ENCODE assay signal across 8 cellular contexts in genomic region chr4:77819836-77820679, GRCh38. TPM values are rescaled to one million over a fixed set of nuclear protein-coding genes. Genes with fewer than 3 reads are reported as not detected.
DNase-seq lines count a peak whose midpoint lies in the region; ATAC-seq and TF ChIP-seq lines count a peak whose summit lies in the region.

No MANE protein-coding gene starts in this region.

- no peaks in the 10 kb centered on the region for H3K36me3 ChIP-seq in lung (ENCODE audit: control insufficient read depth in 2 of 2, insufficient read depth in 2 of 2, low read length in 2 of 2)

- intact Hi-C loops in CD4-positive, alpha-beta T cell (cut with DNase I, micrococcal nuclease): loop anchor here (1.0 to 5.0 kb wide), 6 partner anchors 17 to 83 kb away; partner anchors contain the start of gene MRPL1 (in 2 of the 2)
- intact Hi-C loops in activated CD4-positive, alpha-beta memory T cell treated with anti-CD3 and anti-CD28 coated beads for 36 hours (cut with micrococcal nuclease): loop anchor here (1.0 to 10.0 kb wide), 6 partner anchors 42 to 745 kb away; partner anchors contain the start of genes CCNI and MRPL1
- intact Hi-C loops in dorsolateral prefrontal cortex (cut with DNase I): loop anchor here (1.0 kb wide), 1 partner anchor 42 kb away; the partner anchor contains the start of gene MRPL1 (in 2 of the 2)

- no peaks in the 10 kb centered on the region for H3K9me3 Mint-ChIP-seq in CD4-positive, alpha-beta T cell
- H3K9me3 Mint-ChIP-seq in activated CD4-positive, alpha-beta memory T cell treated with anti-CD3 and anti-CD28 coated beads for 36 hours: no peaks in the 10 kb centered on the region

- peak overlapping the region; percentile 54 to 99 (median 90) for H3K4me3 ChIP-seq in dorsolateral prefrontal cortex
- H3K4me3 ChIP-seq in lung: peak overlapping the region; percentile 95

- H3K27ac Mint-ChIP-seq in CD4-positive, alpha-beta T cell: peak overlapping the region; percentile 96
- peak overlapping the region; percentile 94 for H3K27ac Mint-ChIP-seq in activated CD4-positive, alpha-beta memory T cell treated with anti-CD3 and anti-CD28 coated beads for 36 hours

- H3K27me3 ChIP-seq in CD4-positive, alpha-beta T cell (ENCODE audit: control insufficient read depth, insufficient read depth, low read length): no peaks in the 10 kb centered on the region
- H3K27me3 ChIP-seq in dorsolateral prefrontal cortex (no peaks in the 10 kb centered on the region), lung (ENCODE audit: control insufficient read depth, insufficient read depth) (no peaks in the 10 kb centered on the region)

- H3K27ac ChIP-seq in CD4-positive, alpha-beta T cell (ENCODE audit: low read depth, low read length): peak overlapping the region; percentile 98
- peak overlapping the region; percentile 76 to 100 (median 99) for H3K27ac ChIP-seq in dorsolateral prefrontal cortex
- H3K27ac ChIP-seq in lung (ENCODE audit: low read depth in 1 of 2, low read length in 1 of 2): peak overlapping the region; percentile 95

- H3K9me3 ChIP-seq in CD4-positive, alpha-beta T cell (ENCODE audit: control insufficient read depth, low read length): no peaks in the 10 kb centered on the region
- no peaks in the 10 kb centered on the region for H3K9me3 ChIP-seq in lung (ENCODE audit: control insufficient read depth in 2 of 2, insufficient read depth in 1 of 2, low read length in 1 of 2)

- CTCF ChIA-PET in CD4-positive, alpha-beta T cell (lab: Charles Lee): interaction anchor here (1.4 to 2.9 kb wide), 4 partner anchors 33 to 42 kb away, joined by 7 to 28 read pairs (median 10); partner anchors contain the start of gene MRPL1
- CTCF ChIA-PET in activated CD4-positive, alpha-beta memory T cell treated with anti-CD3 and anti-CD28 coated beads for 36 hours (lab: Charles Lee): interaction anchor here (0.6 to 5.7 kb wide), 2 partner anchors 39 to 42 kb away, joined by 3 to 54 read pairs; partner anchors contain the start of gene MRPL1

- H3K27me3 Mint-ChIP-seq in CD4-positive, alpha-beta T cell: peaks cover 4% of the 10 kb centered on the region
- H3K27me3 Mint-ChIP-seq in activated CD4-positive, alpha-beta memory T cell treated with anti-CD3 and anti-CD28 coated beads for 36 hours: peaks cover 2% of the 10 kb centered on the region

- peaks cover 1 to 14% of the 10 kb centered on the region in 2 donors for H3K4me1 ChIP-seq in lung (ENCODE audit: control insufficient read depth in 2 of 2, insufficient read depth in 2 of 2, low read length in 2 of 2)

- H3K36me3 Mint-ChIP-seq in CD4-positive, alpha-beta T cell (ENCODE audit: low read depth): peaks cover 43% of the 10 kb centered on the region
- H3K36me3 Mint-ChIP-seq in activated CD4-positive, alpha-beta memory T cell treated with anti-CD3 and anti-CD28 coated beads for 36 hours: peaks cover 15% of the 10 kb centered on the region

- WGBS in lung, 2 donors: 0 to 1% methylated on average over 70 to 82 of the region's 82 CpGs

- TF ChIP-seq CTCF in CD4-positive, alpha-beta T cell (IDR thresholded peaks at IDR 0.05): no peak
- TF ChIP-seq CTCF in dorsolateral prefrontal cortex (IDR thresholded peaks at IDR 0.05 in 54 of 56, conservative IDR thresholded peaks at IDR 0.05 in 2 of 56; ENCODE audit: low read depth in 1 of 56, partially characterized antibody in 56 of 56) (peak in 21 of 56 donors; percentile 4 to 57 (median 20)), lung (IDR thresholded peaks at IDR 0.05; ENCODE audit: control extremely low read depth, extremely low read depth) (no peak)

- ATAC-seq in CD4-positive, alpha-beta T cell (ENCODE audit: poor library complexity): peak; percentile 73
- ATAC-seq in GM19372 (IDR thresholded peaks at IDR 0.05; ENCODE audit: low read depth, unreplicated experiment): peak; percentile 67
- peak; percentile 74 for ATAC-seq in HG03521 (IDR thresholded peaks at IDR 0.05; ENCODE audit: unreplicated experiment)
- peak; percentile 93 for ATAC-seq in lung (ENCODE audit: insufficient read depth, low FRiP score)

- peak overlapping the region; percentile 97 for H3K4me3 Mint-ChIP-seq in CD4-positive, alpha-beta T cell
- H3K4me3 Mint-ChIP-seq in activated CD4-positive, alpha-beta memory T cell treated with anti-CD3 and anti-CD28 coated beads for 36 hours: peak overlapping the region; percentile 97

- peak; percentile 91 to 97 (median 95) for DNase-seq in CD4-positive, alpha-beta T cell
- DNase-seq in NCI-H82 (lab: John Stamatoyannopoulos, UW) (peak; percentile 94), dorsolateral prefrontal cortex (peak; percentile 85 to 96 (median 92)), lung (ENCODE audit: low spot score) (peak; percentile 91)
- DNase-seq in activated CD4-positive, alpha-beta memory T cell treated with anti-CD3 and anti-CD28 coated beads for 36 hours: peak; percentile 97
- peak; percentile 88 to 92 (median 91) for DNase-seq in stimulated activated CD4-positive, alpha-beta T cell treated with anti-CD3 and anti-CD28 coated beads, TNF-alpha, amount 100 ng/mL, for 4 hours (ENCODE audit: low read depth in 3 of 3)

- POLR2A ChIA-PET in CD4-positive, alpha-beta T cell (lab: Charles Lee): interaction anchor here (0.5 to 16.4 kb wide), 36 partner anchors 8 to 1673 kb away, joined by 3 to 1450 read pairs (median 4); partner anchors contain the start of genes CCNI and MRPL1
- POLR2A ChIA-PET in activated CD4-positive, alpha-beta memory T cell treated with anti-CD3 and anti-CD28 coated beads for 36 hours (lab: Charles Lee): interaction anchor here (0.6 to 6.0 kb wide), 13 partner anchors 12 to 956 kb away, joined by 3 to 229 read pairs (median 4); partner anchors contain the start of genes BMP2K and MRPL1

- H3K4me1 Mint-ChIP-seq in CD4-positive, alpha-beta T cell (ENCODE audit: low read depth): peaks cover 71% of the 10 kb centered on the region
- H3K4me1 Mint-ChIP-seq in activated CD4-positive, alpha-beta memory T cell treated with anti-CD3 and anti-CD28 coated beads for 36 hours (ENCODE audit: low read depth): peaks cover 47% of the 10 kb centered on the region

RNA-seq across cellular contexts. Expression of gene CNOT6L, which starts 0.9 kb away (rescaled TPM):
- total RNA-seq in CD4-positive, alpha-beta T cell: 100 to 1,000 TPM; 216 to 234 TPM
- total RNA-seq in activated CD4-positive, alpha-beta memory T cell treated with anti-CD3 and anti-CD28 coated beads for 36 hours: 100 to 1,000 TPM; 106 to 111 TPM
- 10 to 100 TPM; 35.2 to 61.6 (median 47.7) TPM for total RNA-seq in dorsolateral prefrontal cortex
- total RNA-seq in lung: 10 to 100 TPM; 45.4 to 67.8 TPM
- polyA plus RNA-seq in lung: 1 to 10 TPM; 4.3 to 9.3 TPM

RNA-seq across cellular contexts. Expression of gene MRPL1, which starts 42.6 kb away (rescaled TPM):
- 10 to 100 TPM; 14.8 to 17.5 TPM for total RNA-seq in CD4-positive, alpha-beta T cell
- 10 to 100 TPM; 46.2 to 51.1 TPM for total RNA-seq in activated CD4-positive, alpha-beta memory T cell treated with anti-CD3 and anti-CD28 coated beads for 36 hours
- total RNA-seq in dorsolateral prefrontal cortex: 10 to 100 TPM; 11.6 to 51.3 (median 28.4) TPM
- 10 to 100 TPM; 19.9 to 31.2 TPM for total RNA-seq in lung
- 10 to 100 TPM; 21.0 to 45.4 TPM for polyA plus RNA-seq in lung

Comparison
In these comparisons a context has a peak if more than half of its experiments do, and no peak if none do; other contexts are left out.
1. Peak in every context shown above with its lines: DNase-seq, ATAC-seq, H3K4me3 ChIP-seq and H3K27ac ChIP-seq.